13 cellular contexts compared by ENCODE assay signal in genomic region chr21:25191141-25191540, GRCh38.
DNase-seq lines count a peak whose midpoint lies in the region; ATAC-seq and TF ChIP-seq lines count a peak whose summit lies in the region.
"Had no signal": no experiment of that assay in that cellular context is flagged by ENCODE, and none has a peak within 500 bp of the region (broad histone marks: within the 10 kb centered on the region; RNA-seq: fewer than 3 reads in every experiment).

No MANE protein-coding gene starts in this region.

- peak; percentile 78 for ATAC-seq in GM19395 (IDR thresholded peaks at IDR 0.05; ENCODE audit: unreplicated experiment)
- ATAC-seq in HG02759 (IDR thresholded peaks at IDR 0.05; ENCODE audit: unreplicated experiment), result peak; percentile 43
- ATAC-seq in HG03469 (IDR thresholded peaks at IDR 0.05; ENCODE audit: unreplicated experiment), result peak; percentile 40

- no peak for TF ChIP-seq CTCF in GM12865 (IDR thresholded peaks at IDR 0.05; ENCODE audit: insufficient read depth, low read depth, low read length, missing control alignments)

- no peak overlapping the region for H3K4me3 ChIP-seq in GM12865 (ENCODE audit: low read depth, low read length)

- DNase-seq in GM12865 (ENCODE audit: low read depth) (peak; percentile 73), 8988T (no peak), iPS-NIHi7 (ENCODE audit: extremely low spot score) (no peak), cerebellar cortex (ENCODE audit: low spot score) (no peak)
- DNase-seq in stimulated activated CD4-positive, alpha-beta T cell treated with anti-CD3 and anti-CD28 coated beads, Interleukin-2, amount 100 ng/mL, for 48 hours, result no peak
- DNase-seq: activated T-cell treated with anti-CD3 and anti-CD28 coated beads, Interleukin-2, amount 50 U/mL, for 72 hours; anterior cingulate cortex; dermis blood vessel endothelial cell; DMS 273 treated with DMSO at 0.1 percent for 48 hours; NCI-H187 had no signal
